In the genomic region with DNA sequence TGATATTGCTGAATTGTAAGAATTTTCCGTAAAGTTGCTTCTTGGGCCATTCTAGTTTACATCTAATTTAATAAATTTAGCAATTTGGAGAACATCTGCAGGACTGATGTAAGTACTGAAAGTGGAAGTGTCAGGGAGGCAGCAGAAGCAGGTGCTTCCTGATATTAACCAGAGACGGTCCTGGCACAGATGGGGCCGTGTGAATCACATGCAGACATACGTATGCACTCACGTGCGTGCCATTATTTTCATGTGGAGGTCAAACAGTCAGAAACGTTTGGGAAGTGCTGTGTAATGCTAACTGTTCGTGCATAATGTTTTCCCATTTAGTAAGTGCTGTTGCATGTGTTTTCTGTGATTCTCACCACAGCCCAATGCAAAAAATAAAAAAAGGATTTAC, we compare ENCODE assay signal across 2 cellular contexts.
TF ChIP-seq lines count a peak whose summit lies in the region.

No MANE protein-coding gene starts in this region.

TF ChIP-seq in liver, 16 proteins besides CTCF, POLR2A, EP300 and RAD21 (continued from another document):
- TF ChIP-seq, protein P1, sequence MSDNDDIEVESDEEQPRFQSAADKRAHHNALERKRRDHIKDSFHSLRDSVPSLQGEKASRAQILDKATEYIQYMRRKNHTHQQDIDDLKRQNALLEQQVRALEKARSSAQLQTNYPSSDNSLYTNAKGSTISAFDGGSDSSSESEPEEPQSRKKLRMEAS (IDR thresholded peaks at IDR 0.05) = no peak
- TF ChIP-seq SP1 (IDR thresholded peaks at IDR 0.05) (peak; percentile 14), YY1 (IDR thresholded peaks at IDR 0.05) (no peak), JUND (IDR thresholded peaks at IDR 0.05) (no peak), HNF4G (IDR thresholded peaks at IDR 0.05) (no peak)

TF ChIP-seq in HepG2, 621 proteins besides CTCF, POLR2A, EP300 and RAD21 (continued from another document):
- TF ChIP-seq, protein P2, sequence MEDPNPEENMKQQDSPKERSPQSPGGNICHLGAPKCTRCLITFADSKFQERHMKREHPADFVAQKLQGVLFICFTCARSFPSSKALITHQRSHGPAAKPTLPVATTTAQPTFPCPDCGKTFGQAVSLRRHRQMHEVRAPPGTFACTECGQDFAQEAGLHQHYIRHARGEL (CRISPR knock-in tag; IDR thresholded peaks at IDR 0.05) = no peak
